1 cellular context compared by ENCODE assay signal in genomic region chr4:108762559-108763225, GRCh38.
A peak's percentile ranks its signal among the peaks of the same experiment; 100 is the strongest.
TF ChIP-seq lines count a peak whose summit lies in the region.

ETNPPL (minus strand) TSS chr4:108763053; CDS start chr4:108762898, 155 bp downstream.

TF ChIP-seq in HepG2, 621 proteins besides CTCF, POLR2A, EP300 and RAD21 (continued from another document and continues in another):
- TF ChIP-seq ZNF609 (CRISPR knock-in tag; IDR thresholded peaks at IDR 0.05; ENCODE audit: borderline replicate concordance) (no peak), ATF3 (CRISPR knock-in tag; IDR thresholded peaks at IDR 0.05) (peak; percentile 12; the same call in 1 of the 2 replicates), SMC3 (IDR thresholded peaks at IDR 0.05; ENCODE audit: low read length) (no peak), GATAD2A (CRISPR knock-in tag; IDR thresholded peaks at IDR 0.05) (peak; percentile 26; the same call in 1 of the 2 replicates), ZNF318 (CRISPR knock-in tag; IDR thresholded peaks at IDR 0.05) (no peak), THYN1 (CRISPR knock-in tag; IDR thresholded peaks at IDR 0.05; ENCODE audit: borderline replicate concordance, low read depth) (no peak), ZNF530 (CRISPR knock-in tag; IDR thresholded peaks at IDR 0.05; ENCODE audit: low read depth) (no peak), ZNF713 (CRISPR knock-in tag; IDR thresholded peaks at IDR 0.05) (no peak), RBFOX2 (IDR thresholded peaks at IDR 0.05; ENCODE audit: low read depth, low read length) (peak; percentile 77), MIER3 (CRISPR knock-in tag; IDR thresholded peaks at IDR 0.05; ENCODE audit: borderline replicate concordance) (no peak), GMEB1 (CRISPR knock-in tag; IDR thresholded peaks at IDR 0.05; ENCODE audit: borderline replicate concordance) (no peak), LRRFIP1 (CRISPR knock-in tag; conservative IDR thresholded peaks at IDR 0.05) (no peak), ZNF142 (CRISPR knock-in tag; IDR thresholded peaks at IDR 0.05) (no peak; the same call in 1 of the 2 replicates), ARID2 (CRISPR knock-in tag; IDR thresholded peaks at IDR 0.05; ENCODE audit: borderline replicate concordance) (no peak), PHF20 (CRISPR knock-in tag; IDR thresholded peaks at IDR 0.05) (no peak), BRCA1 (CRISPR knock-in tag; IDR thresholded peaks at IDR 0.05) (peak; percentile 40; the same call in 1 of the 2 replicates), PBX3 (CRISPR knock-in tag; IDR thresholded peaks at IDR 0.05; ENCODE audit: borderline replicate concordance) (no peak)
